ENCODE assay signal across 17 cellular contexts in genomic region chr10:34648507-34648906, GRCh38.
DNase-seq lines count a peak whose midpoint lies in the region; ATAC-seq and TF ChIP-seq lines count a peak whose summit lies in the region.
"Had no signal": no experiment of that assay in that cellular context is flagged by ENCODE, and none has a peak within 500 bp of the region (broad histone marks: within the 10 kb centered on the region; RNA-seq: fewer than 3 reads in every experiment).

No MANE protein-coding gene starts in this region.

- H3K4me1 Mint-ChIP-seq in WTC11 (peaks cover 53% of the 10 kb centered on the region), mesothelial cell of epicardium (peaks cover 54% of the 10 kb centered on the region)
- no peaks in the 10 kb centered on the region for H3K4me1 Mint-ChIP-seq in stimulated activated memory B cell treated with anti-CD40 and anti-IgM and Interleukin-4, amounts not matched to agents 10 μg/mL and 1 μg/mL and 100 μg/mL, for 72 hours
- H3K4me1 Mint-ChIP-seq: CD8-positive, alpha-beta memory T cell had no signal

- H3K9me3 Mint-ChIP-seq in WTC11 (no peaks in the 10 kb centered on the region), mesothelial cell of epicardium (no peaks in the 10 kb centered on the region)
- H3K9me3 Mint-ChIP-seq in stimulated activated memory B cell treated with anti-CD40 and anti-IgM and Interleukin-4, amounts not matched to agents 10 μg/mL and 1 μg/mL and 100 μg/mL, for 72 hours, result no peaks in the 10 kb centered on the region
- H3K9me3 Mint-ChIP-seq: CD8-positive, alpha-beta memory T cell; H9; HFFc6 had no signal

- DNase-seq in NCI-H2227 (lab: John Stamatoyannopoulos, UW; ENCODE audit: unreplicated experiment), result peak; percentile 9
- no peak for DNase-seq in NCI-H2227 treated with DMSO at 0.1 percent for 48 hours (lab: John Stamatoyannopoulos, UW)
- DNase-seq in WTC11 (ENCODE audit: low spot score), result no peak
- no peak for DNase-seq in mesothelial cell of epicardium (ENCODE audit: low spot score in 2 of 2, unreplicated experiment in 2 of 2)
- no peak for DNase-seq in tibial nerve (ENCODE audit: low spot score in 2 of 2)
- DNase-seq in NOMO-1 treated with dmso at 0.1 percent for 144 hours (lab: John Stamatoyannopoulos, UW; ENCODE audit: unreplicated experiment), result no peak
- DNase-seq in SIG-M5 treated with dmso at 0.1 percent for 504 hours (lab: John Stamatoyannopoulos, UW; ENCODE audit: unreplicated experiment), result no peak
- DNase-seq: 8988T; AML-193; CD8-positive, alpha-beta memory T cell; DMS53; GF-D8; GOT3; H9; HFFc6 had no signal

- TF ChIP-seq POLR2A in tibial nerve (IDR thresholded peaks at IDR 0.05), result no peak

- no peaks in the 10 kb centered on the region for H3K36me3 Mint-ChIP-seq in WTC11
- no peaks in the 10 kb centered on the region for H3K36me3 Mint-ChIP-seq in mesothelial cell of epicardium
- H3K36me3 Mint-ChIP-seq in stimulated activated memory B cell treated with anti-CD40 and anti-IgM and Interleukin-4, amounts not matched to agents 10 μg/mL and 1 μg/mL and 100 μg/mL, for 72 hours, result no peaks in the 10 kb centered on the region
- H3K36me3 Mint-ChIP-seq: CD8-positive, alpha-beta memory T cell had no signal

- no peak for TF ChIP-seq EP300 in tibial nerve (IDR thresholded peaks at IDR 0.05)

- 83 to 96% methylated on average over 7 of the region's 7 CpGs for WGBS in tibial nerve, 2 donors

- CTCF ChIA-PET in WTC11 (lab: Charles Lee), result no interaction called here

- POLR2A ChIA-PET in WTC11 (lab: Charles Lee), result no interaction called here

- no peaks in the 10 kb centered on the region for H3K9me3 ChIP-seq in tibial nerve
- H3K9me3 ChIP-seq: BLaER1 had no signal

- no peak overlapping the region for H3K4me3 ChIP-seq in tibial nerve
- H3K4me3 ChIP-seq: BLaER1 had no signal

- H3K4me3 Mint-ChIP-seq in WTC11, result no peak overlapping the region
- no peak overlapping the region for H3K4me3 Mint-ChIP-seq in mesothelial cell of epicardium
- no peak overlapping the region for H3K4me3 Mint-ChIP-seq in stimulated activated memory B cell treated with anti-CD40 and anti-IgM and Interleukin-4, amounts not matched to agents 10 μg/mL and 1 μg/mL and 100 μg/mL, for 72 hours
- H3K4me3 Mint-ChIP-seq: CD8-positive, alpha-beta memory T cell; H9; HFFc6 had no signal

- no peak for ATAC-seq in WTC11
- peak; percentile 22 for ATAC-seq in stimulated activated memory B cell treated with anti-CD40 and anti-IgM and Interleukin-4, amounts not matched to agents 10 μg/mL and 1 μg/mL and 100 μg/mL, for 72 hours

- no peaks in the 10 kb centered on the region for H3K36me3 ChIP-seq in tibial nerve
- H3K36me3 ChIP-seq: BLaER1 had no signal

- peaks cover 0 to 28% (median 0%) of the 10 kb centered on the region in 4 donors for H3K4me1 ChIP-seq in tibial nerve

- no peak overlapping the region for H3K27ac ChIP-seq in tibial nerve
- H3K27ac ChIP-seq: BLaER1 had no signal

- H3K27me3 Mint-ChIP-seq in WTC11 (ENCODE audit: low read depth) (no peaks in the 10 kb centered on the region), mesothelial cell of epicardium (ENCODE audit: low read depth) (no peaks in the 10 kb centered on the region)
- peaks cover under 1% of the 10 kb centered on the region for H3K27me3 Mint-ChIP-seq in stimulated activated memory B cell treated with anti-CD40 and anti-IgM and Interleukin-4, amounts not matched to agents 10 μg/mL and 1 μg/mL and 100 μg/mL, for 72 hours

- no peak for TF ChIP-seq CTCF in WTC11 (IDR thresholded peaks at IDR 0.05)
- no peak for TF ChIP-seq CTCF in mesothelial cell of epicardium (IDR thresholded peaks at IDR 0.05; ENCODE audit: unreplicated experiment)
- TF ChIP-seq CTCF in tibial nerve (IDR thresholded peaks at IDR 0.05), result no peak

- no peaks in the 10 kb centered on the region for H3K27me3 ChIP-seq in tibial nerve
- H3K27me3 ChIP-seq: BLaER1 had no signal

- H3K27ac Mint-ChIP-seq in WTC11 (peak overlapping the region; percentile 66), mesothelial cell of epicardium (peak overlapping the region; percentile 65)
- H3K27ac Mint-ChIP-seq in stimulated activated memory B cell treated with anti-CD40 and anti-IgM and Interleukin-4, amounts not matched to agents 10 μg/mL and 1 μg/mL and 100 μg/mL, for 72 hours, result no peak overlapping the region
- H3K27ac Mint-ChIP-seq: CD8-positive, alpha-beta memory T cell; HFFc6 had no signal

TF ChIP-seq in WTC11, 78 proteins besides CTCF, POLR2A, EP300 and RAD21:
- TF ChIP-seq ZNF671 (CRISPR knock-in tag; IDR thresholded peaks at IDR 0.05), result no peak
- TF ChIP-seq ZNF423 (CRISPR knock-in tag; IDR thresholded peaks at IDR 0.05), result peak; percentile 70; the same call in 1 of the 2 replicates
